ENCODE assay signal across 32 cellular contexts in the genomic region with DNA sequence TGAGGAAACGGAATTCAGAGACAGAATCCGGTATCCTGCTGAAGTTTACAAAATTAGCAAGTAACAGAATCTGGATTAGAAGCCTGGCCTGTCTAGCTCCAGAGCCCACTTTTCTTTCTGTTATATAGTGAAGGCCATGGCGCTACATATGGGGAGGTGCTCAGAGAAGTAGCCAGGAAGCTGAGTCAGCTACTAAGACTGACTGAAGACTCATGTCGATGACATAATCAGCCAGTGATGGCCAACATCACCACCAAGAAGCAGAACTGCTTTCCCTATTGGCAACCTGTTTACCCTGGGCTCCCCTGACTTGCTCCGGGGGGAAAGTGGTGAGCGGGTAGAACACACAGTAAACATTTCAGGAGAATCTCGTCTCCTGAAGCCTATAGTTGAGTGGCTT. TPM values are rescaled to one million over a fixed set of nuclear protein-coding genes. Genes with fewer than 3 reads are reported as not detected.
DNase-seq lines count a peak whose midpoint lies in the region; ATAC-seq, FAIRE-seq and TF ChIP-seq lines count a peak whose summit lies in the region.
"Had no signal": no experiment of that assay in that cellular context is flagged by ENCODE, and none has a peak within 500 bp of the region (broad histone marks: within the 10 kb centered on the region; RNA-seq: fewer than 3 reads in every experiment).

No MANE protein-coding gene starts in this region.

- ATAC-seq in HG02884 (IDR thresholded peaks at IDR 0.05; ENCODE audit: unreplicated experiment) (no peak), HG03354 (IDR thresholded peaks at IDR 0.05; ENCODE audit: poor library complexity, severe bottlenecking, unreplicated experiment) (no peak)
- ATAC-seq: activated T-cell treated with anti-CD3 and anti-CD28 coated beads, Interleukin-2, amount 50 U/mL, for 72 hours; left colon; stimulated activated effector memory CD8-positive, alpha-beta T cell treated with anti-CD3 and anti-CD28 coated beads, Interleukin-12 subunit alpha, Interleukin-12 subunit beta, amount 100 ng/mL, for 72 hours had no signal

- DNase-seq in EL (peak; percentile 19), HT1080 (ENCODE audit: low read depth) (peak; percentile 66), RCC 7860 (ENCODE audit: low spot score) (peak; percentile 16), fibroblast of mammary gland (ENCODE audit: low read depth) (peak; percentile 27), middle frontal gyrus (ENCODE audit: extremely low spot score, low spot score) (no peak), NCI-H2029 (lab: John Stamatoyannopoulos, UW) (no peak)
- DNase-seq: activated CD4-positive, alpha-beta T cell treated with anti-CD3 and anti-CD28 coated beads, Interleukin-2, amount 50 U/mL, for 48 hours; activated CD4-positive, CD25-positive, alpha-beta regulatory T cell treated with anti-CD3 and anti-CD28 coated beads, Interleukin-2, amount 50 U/mL, for 72 hours; activated T-cell treated with anti-CD3 and anti-CD28 coated beads, Interleukin-2, amount 50 U/mL, for 72 hours; central memory CD4-positive, alpha-beta T cell; DMS153; H9; IMR-90; left colon; NCI-H1417 treated with DMSO at 0.1 percent for 48 hours; NCI-H2081; NCI-H2227 treated with DMSO at 0.1 percent for 48 hours; NCI-H69; nephron progenitor cell; RPMI8226; trophoblast cell had no signal

- TF ChIP-seq CTCF in fibroblast of mammary gland (conservative IDR thresholded peaks at IDR 0.05; ENCODE audit: control insufficient read depth, insufficient read depth, low read depth, low read length) = no peak

- FAIRE-seq in RCC 7860 (lab: Jason Lieb, UNC) = no peak
- FAIRE-seq: frontal cortex, TTC549 had no signal

- no peak overlapping the region for H3K4me3 ChIP-seq in fibroblast of mammary gland (ENCODE audit: control insufficient read depth, low read depth, low read length)
- H3K4me3 ChIP-seq: BLaER1 treated with 17β-estradiol and CSF1 and Interleukin-3, amounts not matched to agents 10 nM and 100 nM; hepatocyte had no signal

RNA-seq across cellular contexts. Expression of a gene that starts 18.8 kb away (rescaled TPM):
- not detected in 2 replicates for total RNA-seq in HT1080 (2014; rRNA removed; shearing (Covaris generic))
- polyA plus RNA-seq in HT1080 (2015; cell fraction: cytosol; rRNA removed) = not detected in 2 replicates
- not detected in 2 replicates for polyA plus RNA-seq in HT1080 (2015; cell fraction: nucleus; rRNA removed)
- total RNA-seq: activated T-cell treated with anti-CD3 and anti-CD28 coated beads, Interleukin-2, amount 50 U/mL, for 72 hours; frontal cortex; G401; H9; hepatocyte; IMR-90; left colon; osteocyte; T-helper 1 cell treated with Interleukin-12 subunit alpha and Interleukin-12 subunit beta and Interleukin-4 antibody, amounts not matched to agents 30 ng/mL and 1 ng/mL, for 36 hours had no signal
- polyA plus RNA-seq: esophagus, hepatocyte, IMR-90 had no signal

Comparison
In these comparisons a context has a peak if more than half of its experiments do, and no peak if none do; other contexts are left out.
1. DNase-seq: peak in EL (single experiment), HT1080 (single experiment), RCC 7860 (single experiment) and fibroblast of mammary gland (single experiment); none in middle frontal gyrus (single experiment) and NCI-H2029 (single experiment).